ENCODE assay signal across 22 cellular contexts in genomic region chr4:118993329-118993728, GRCh38.
"Had no signal": no experiment of that assay in that cellular context is flagged by ENCODE, and none has a peak within 500 bp of the region (broad histone marks: within the 10 kb centered on the region; RNA-seq: fewer than 3 reads in every experiment).

No MANE protein-coding gene starts in this region.

- H3K27me3 Mint-ChIP-seq: activated CD4-positive, alpha-beta T cell treated with anti-CD3 and anti-CD28 coated beads, Interleukin-2, amount 10 ng/mL, durations not matched to agents 7 days and 5 days; activated naive CD8-positive, alpha-beta T cell treated with anti-CD3 and anti-CD28 coated beads for 36 hours had no signal

- H3K27ac ChIP-seq: foreskin keratinocyte had no signal

- DNase-seq: activated CD4-positive, alpha-beta T cell treated with anti-CD3 and anti-CD28 coated beads, Interleukin-2, amount 10 ng/mL, durations not matched to agents 7 days and 5 days; activated CD4-positive, CD25-positive, alpha-beta regulatory T cell; activated CD8-positive, alpha-beta memory T cell treated with anti-CD3 and anti-CD28 coated beads for 24 hours; activated gamma-delta T cell treated with Interleukin-2 at 50 U/mL for 16 hours; activated naive CD8-positive, alpha-beta T cell treated with anti-CD3 and anti-CD28 coated beads for 36 hours; central memory CD4-positive, alpha-beta T cell; cortex of kidney; effector CD8-positive, alpha-beta T cell; foreskin keratinocyte; heart right ventricle; left cardiac atrium; mammary epithelial cell; nucleus accumbens; stimulated activated CD4-positive, alpha-beta T cell treated with anti-CD3 and anti-CD28 coated beads, Interleukin-12 subunit alpha, Interleukin-12 subunit beta, amount 100 ng/mL, for 4 hours; stimulated activated CD4-positive, alpha-beta T cell treated with anti-CD3 and anti-CD28 coated beads, Interleukin-2, amount 100 ng/mL, for 24 hours; T-helper 17 cell had no signal

- H3K9me3 ChIP-seq: heart right ventricle, mucosa of descending colon, tibial nerve had no signal

- H3K27ac Mint-ChIP-seq: activated CD4-positive, alpha-beta T cell treated with anti-CD3 and anti-CD28 coated beads, Interleukin-2, amount 10 ng/mL, durations not matched to agents 7 days and 5 days; activated naive CD8-positive, alpha-beta T cell treated with anti-CD3 and anti-CD28 coated beads for 36 hours; nephron; progenitor cell of endocrine pancreas; T-helper 17 cell had no signal

- H3K36me3 Mint-ChIP-seq: activated naive CD8-positive, alpha-beta T cell treated with anti-CD3 and anti-CD28 coated beads for 36 hours; brain had no signal

- H3K4me3 Mint-ChIP-seq: activated CD4-positive, alpha-beta T cell treated with anti-CD3 and anti-CD28 coated beads, Interleukin-2, amount 10 ng/mL, durations not matched to agents 7 days and 5 days; activated naive CD8-positive, alpha-beta T cell treated with anti-CD3 and anti-CD28 coated beads for 36 hours; brain; nephron; T-helper 17 cell had no signal

- H3K36me3 ChIP-seq: heart right ventricle had no signal

- H3K9me3 Mint-ChIP-seq: activated CD4-positive, alpha-beta T cell treated with anti-CD3 and anti-CD28 coated beads, Interleukin-2, amount 10 ng/mL, durations not matched to agents 7 days and 5 days; activated naive CD8-positive, alpha-beta T cell treated with anti-CD3 and anti-CD28 coated beads for 36 hours; brain; nephron had no signal

- H3K4me1 Mint-ChIP-seq: activated CD4-positive, alpha-beta T cell treated with anti-CD3 and anti-CD28 coated beads, Interleukin-2, amount 10 ng/mL, durations not matched to agents 7 days and 5 days; activated naive CD8-positive, alpha-beta T cell treated with anti-CD3 and anti-CD28 coated beads for 36 hours had no signal

- H3K4me3 ChIP-seq: heart right ventricle, mucosa of descending colon, tibial nerve had no signal

- ATAC-seq: foreskin keratinocyte, sciatic nerve, T-helper 17 cell had no signal

- H3K27me3 ChIP-seq: foreskin keratinocyte, heart right ventricle, tibial nerve had no signal
